Comparison of ENCODE assay signal across 16 cellular contexts in genomic region chr2:190635781-190636180, GRCh38. TPM values are rescaled to one million over a fixed set of nuclear protein-coding genes. Genes with fewer than 3 reads are reported as not detected.
A peak's percentile ranks its signal among the peaks of the same experiment; 100 is the strongest.
DNase-seq lines count a peak whose midpoint lies in the region; ATAC-seq and TF ChIP-seq lines count a peak whose summit lies in the region.
"Had no signal": no experiment of that assay in that cellular context is flagged by ENCODE, and none has a peak within 500 bp of the region (broad histone marks: within the 10 kb centered on the region; RNA-seq: fewer than 3 reads in every experiment).

No MANE protein-coding gene starts in this region.

- no peaks in the 10 kb centered on the region for H3K9me3 Mint-ChIP-seq in CD14-positive monocyte

- no peak for DNase-seq in CD14-positive monocyte (ENCODE audit: low spot score)
- no peak for DNase-seq in SJCRH30
- peak; percentile 28 for DNase-seq in iris pigment epithelial cell (ENCODE audit: low read depth)
- no peak for DNase-seq in lower leg skin (ENCODE audit: low spot score in 2 of 2)
- DNase-seq in NCI-H187 (lab: John Stamatoyannopoulos, UW) = no peak
- DNase-seq in posterior vena cava (ENCODE audit: low spot score) = no peak
- DNase-seq: COR-L47; head of caudate nucleus; lower lobe of right lung; MG63; SK-N-SH; stimulated activated naive CD4-positive, alpha-beta T cell had no signal

- no peaks in the 10 kb centered on the region for H3K27me3 ChIP-seq in SJCRH30
- H3K27me3 ChIP-seq: MG63 had no signal

- TF ChIP-seq POLR2A in lower leg skin (IDR thresholded peaks at IDR 0.05) = no peak

- H3K27ac Mint-ChIP-seq in CD14-positive monocyte = peak overlapping the region in 2 of 7 donors; percentile 35 to 68
- H3K27ac Mint-ChIP-seq: activated naive CD8-positive, alpha-beta T cell had no signal

- H3K36me3 ChIP-seq in SJCRH30 = no peaks in the 10 kb centered on the region
- H3K36me3 ChIP-seq: lower lobe of right lung, MG63 had no signal

- no peak overlapping the region for H3K4me3 Mint-ChIP-seq in CD14-positive monocyte
- H3K4me3 Mint-ChIP-seq: activated naive CD8-positive, alpha-beta T cell had no signal

- peaks cover 15% of the 10 kb centered on the region for H3K4me1 Mint-ChIP-seq in CD14-positive monocyte

- 93 to 98% methylated on average over 4 of the region's 4 CpGs for WGBS in lower leg skin, 2 donors

- no peak for ATAC-seq in HG02970 (IDR thresholded peaks at IDR 0.05; ENCODE audit: low FRiP score, unreplicated experiment)

- H3K4me3 ChIP-seq in SJCRH30 (no peak overlapping the region), lower leg skin (ENCODE audit: low read depth, poor library complexity, severe bottlenecking) (no peak overlapping the region)
- H3K4me3 ChIP-seq: lower lobe of right lung, MG63 had no signal

- H3K36me3 Mint-ChIP-seq in CD14-positive monocyte = no peaks in the 10 kb centered on the region
- H3K36me3 Mint-ChIP-seq: activated naive CD8-positive, alpha-beta T cell had no signal

- H3K27me3 Mint-ChIP-seq in CD14-positive monocyte (ENCODE audit: low read depth in 3 of 3) = peaks cover 2 to 5% (median 2%) of the 10 kb centered on the region in 3 donors
- H3K27me3 Mint-ChIP-seq: activated naive CD8-positive, alpha-beta T cell had no signal

- intact Hi-C loops in CD14-positive monocyte (cut with micrococcal nuclease) = no loop called here
- intact Hi-C loops in lower leg skin (cut with DNase I; ENCODE audit: low total_unique reads) = no loop called here
- intact Hi-C loops in posterior vena cava (cut with DNase I) = no loop called here

- no peaks in the 10 kb centered on the region for H3K9me3 ChIP-seq in SJCRH30 (replicated peaks)
- H3K9me3 ChIP-seq: lower lobe of right lung, MG63, SK-N-SH had no signal

- H3K27ac ChIP-seq in SJCRH30 = peak overlapping the region; percentile 27
- H3K27ac ChIP-seq: lower lobe of right lung, parathyroid adenoma had no signal

- TF ChIP-seq CTCF in CD14-positive monocyte (IDR thresholded peaks at IDR 0.05) (peak; percentile 18), GM12874 (IDR thresholded peaks at IDR 0.05; ENCODE audit: insufficient read depth, low read depth, low read length) (peak; percentile 40; the same call in 1 of the 2 replicates), lower leg skin (IDR thresholded peaks at IDR 0.05) (no peak)

- H3K4me1 ChIP-seq in SJCRH30 = peaks cover 20% of the 10 kb centered on the region
- H3K4me1 ChIP-seq: parathyroid adenoma had no signal

RNA-seq across cellular contexts. Expression of gene NAB1, which starts 13.1 kb away (rescaled TPM):
- 1 to 10 TPM; 2.9 to 3.1 TPM for polyA plus RNA-seq in CD14-positive monocyte
- 130 and 137 TPM in 2 replicates for total RNA-seq in SJCRH30 (2014; rRNA removed; shearing (Covaris generic))
- total RNA-seq in lower leg skin = 10 to 100 TPM; 66.8 to 82.0 (median 75.1) TPM
- total RNA-seq in posterior vena cava = 10 to 100 TPM; 40.9 to 41.7 TPM

Comparison
In these comparisons a context has a peak if more than half of its experiments do, and no peak if none do; other contexts are left out.
1. CTCF ChIP-seq: peak in CD14-positive monocyte (single experiment) and GM12874 (single experiment); none in lower leg skin (0 of 3).